ENCODE assay signal across 8 cellular contexts in genomic region chr5:111550282-111551020, GRCh38. TPM values are rescaled to one million over a fixed set of nuclear protein-coding genes. Genes with fewer than 3 reads are reported as not detected.
DNase-seq lines count a peak whose midpoint lies in the region; ATAC-seq and TF ChIP-seq lines count a peak whose summit lies in the region.

No MANE protein-coding gene starts in this region.

- CTCF ChIA-PET in CD8-positive, alpha-beta memory T cell (lab: Charles Lee), result interaction anchor here (0.8 to 1.9 kb wide), 8 partner anchors 8 to 599 kb away, joined by 3 to 9 read pairs (median 4); no protein-coding TSS in a partner anchor

- H3K27me3 Mint-ChIP-seq in CD8-positive, alpha-beta memory T cell, result peaks cover 4 to 16% of the 10 kb centered on the region in 2 donors
- H3K27me3 Mint-ChIP-seq in endothelial cell (ENCODE audit: unreplicated experiment), result peaks cover 12% of the 10 kb centered on the region

- ATAC-seq in GM19438 (IDR thresholded peaks at IDR 0.05; ENCODE audit: low read depth, unreplicated experiment), result peak; percentile 88
- peak; percentile 82 for ATAC-seq in HG03521 (IDR thresholded peaks at IDR 0.05; ENCODE audit: unreplicated experiment)

- peaks cover 4 to 14% (median 11%) of the 10 kb centered on the region in 3 donors for H3K4me1 Mint-ChIP-seq in CD8-positive, alpha-beta memory T cell
- peaks cover 54% of the 10 kb centered on the region for H3K4me1 Mint-ChIP-seq in endothelial cell (ENCODE audit: unreplicated experiment)

- H3K4me3 Mint-ChIP-seq in CD8-positive, alpha-beta memory T cell, result no peak overlapping the region
- no peak overlapping the region for H3K4me3 Mint-ChIP-seq in endothelial cell (ENCODE audit: unreplicated experiment)

- peak; percentile 39 to 68 (median 53) for DNase-seq in CD8-positive, alpha-beta memory T cell
- DNase-seq in NCI-H82 (lab: John Stamatoyannopoulos, UW) (peak; percentile 90), endothelial cell (ENCODE audit: low spot score) (peak; percentile 87), middle frontal gyrus (ENCODE audit: extremely low spot score, low spot score) (peak; percentile 72)
- peak; percentile 44 to 49 for DNase-seq in activated CD8-positive, alpha-beta memory T cell treated with anti-CD3 and anti-CD28 coated beads for 1 hour (ENCODE audit: extremely low read depth in 1 of 2, low read depth in 1 of 2)
- peak; percentile 39 to 42 for DNase-seq in stimulated activated CD8-positive, alpha-beta memory T cell treated with anti-CD3 and anti-CD28 coated beads, Interleukin-4, amount 100 ng/mL, for 1 hour (ENCODE audit: low read depth in 2 of 2, low spot score in 1 of 2)

- H3K36me3 Mint-ChIP-seq in CD8-positive, alpha-beta memory T cell, result no peaks in the 10 kb centered on the region
- no peaks in the 10 kb centered on the region for H3K36me3 Mint-ChIP-seq in endothelial cell (ENCODE audit: low read depth, unreplicated experiment)

- no peaks in the 10 kb centered on the region for H3K36me3 ChIP-seq in CD8-positive, alpha-beta memory T cell (ENCODE audit: insufficient read depth, low read length)

- TF ChIP-seq CTCF in endothelial cell (IDR thresholded peaks at IDR 0.05; ENCODE audit: unreplicated experiment), result peak; percentile 75

- H3K9me3 Mint-ChIP-seq in CD8-positive, alpha-beta memory T cell, result no peaks in the 10 kb centered on the region
- H3K9me3 Mint-ChIP-seq in endothelial cell (ENCODE audit: unreplicated experiment), result no peaks in the 10 kb centered on the region

- H3K27ac Mint-ChIP-seq in CD8-positive, alpha-beta memory T cell, result no peak overlapping the region
- H3K27ac Mint-ChIP-seq in endothelial cell (ENCODE audit: unreplicated experiment), result peak overlapping the region; percentile 99

- H3K4me3 ChIP-seq in CD8-positive, alpha-beta memory T cell (ENCODE audit: low read length), result no peak overlapping the region

- H3K4me1 ChIP-seq in CD8-positive, alpha-beta memory T cell (ENCODE audit: insufficient read depth, low read length), result no peaks in the 10 kb centered on the region

- POLR2A ChIA-PET in CD8-positive, alpha-beta memory T cell (lab: Charles Lee), result no interaction called here

- H3K27ac ChIP-seq in CD8-positive, alpha-beta memory T cell (ENCODE audit: low read depth, low read length), result no peak overlapping the region

- no peaks in the 10 kb centered on the region for H3K9me3 ChIP-seq in CD8-positive, alpha-beta memory T cell (ENCODE audit: low read length)

- H3K27me3 ChIP-seq in CD8-positive, alpha-beta memory T cell (ENCODE audit: insufficient read depth, low read length, poor library complexity, severe bottlenecking), result no peaks in the 10 kb centered on the region

RNA-seq across cellular contexts. Expression of gene STARD4, which starts 38.1 kb away (rescaled TPM):
- total RNA-seq in CD8-positive, alpha-beta memory T cell, result 10 to 100 TPM; 32.0 to 32.5 TPM
- 9.0 TPM for polyA plus RNA-seq in CD8-positive, alpha-beta memory T cell
- total RNA-seq in endothelial cell (ENCODE audit: unreplicated experiment), result 39.5 TPM
